8 cellular contexts compared by ENCODE assay signal in genomic region chr11:108222686-108223448, GRCh38. TPM values are rescaled to one million over a fixed set of nuclear protein-coding genes. Genes with fewer than 3 reads are reported as not detected.
DNase-seq lines count a peak whose midpoint lies in the region; TF ChIP-seq lines count a peak whose summit lies in the region.

A gene with protein sequence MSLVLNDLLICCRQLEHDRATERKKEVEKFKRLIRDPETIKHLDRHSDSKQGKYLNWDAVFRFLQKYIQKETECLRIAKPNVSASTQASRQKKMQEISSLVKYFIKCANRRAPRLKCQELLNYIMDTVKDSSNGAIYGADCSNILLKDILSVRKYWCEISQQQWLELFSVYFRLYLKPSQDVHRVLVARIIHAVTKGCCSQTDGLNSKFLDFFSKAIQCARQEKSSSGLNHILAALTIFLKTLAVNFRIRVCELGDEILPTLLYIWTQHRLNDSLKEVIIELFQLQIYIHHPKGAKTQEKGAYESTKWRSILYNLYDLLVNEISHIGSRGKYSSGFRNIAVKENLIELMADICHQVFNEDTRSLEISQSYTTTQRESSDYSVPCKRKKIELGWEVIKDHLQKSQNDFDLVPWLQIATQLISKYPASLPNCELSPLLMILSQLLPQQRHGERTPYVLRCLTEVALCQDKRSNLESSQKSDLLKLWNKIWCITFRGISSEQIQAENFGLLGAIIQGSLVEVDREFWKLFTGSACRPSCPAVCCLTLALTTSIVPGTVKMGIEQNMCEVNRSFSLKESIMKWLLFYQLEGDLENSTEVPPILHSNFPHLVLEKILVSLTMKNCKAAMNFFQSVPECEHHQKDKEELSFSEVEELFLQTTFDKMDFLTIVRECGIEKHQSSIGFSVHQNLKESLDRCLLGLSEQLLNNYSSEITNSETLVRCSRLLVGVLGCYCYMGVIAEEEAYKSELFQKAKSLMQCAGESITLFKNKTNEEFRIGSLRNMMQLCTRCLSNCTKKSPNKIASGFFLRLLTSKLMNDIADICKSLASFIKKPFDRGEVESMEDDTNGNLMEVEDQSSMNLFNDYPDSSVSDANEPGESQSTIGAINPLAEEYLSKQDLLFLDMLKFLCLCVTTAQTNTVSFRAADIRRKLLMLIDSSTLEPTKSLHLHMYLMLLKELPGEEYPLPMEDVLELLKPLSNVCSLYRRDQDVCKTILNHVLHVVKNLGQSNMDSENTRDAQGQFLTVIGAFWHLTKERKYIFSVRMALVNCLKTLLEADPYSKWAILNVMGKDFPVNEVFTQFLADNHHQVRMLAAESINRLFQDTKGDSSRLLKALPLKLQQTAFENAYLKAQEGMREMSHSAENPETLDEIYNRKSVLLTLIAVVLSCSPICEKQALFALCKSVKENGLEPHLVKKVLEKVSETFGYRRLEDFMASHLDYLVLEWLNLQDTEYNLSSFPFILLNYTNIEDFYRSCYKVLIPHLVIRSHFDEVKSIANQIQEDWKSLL (N-terminal part only) (plus strand): TSS chr11:108223067. CDS start chr11:108227625, 4,558 bp downstream.

- no peaks in the 10 kb centered on the region for H3K36me3 ChIP-seq in endocrine pancreas (ENCODE audit: control insufficient read depth, insufficient read depth, low read length)
- H3K36me3 ChIP-seq in mesendoderm (ENCODE audit: control insufficient read depth, insufficient read depth, low read length) = no peaks in the 10 kb centered on the region

- H3K9me3 ChIP-seq in endocrine pancreas (ENCODE audit: control insufficient read depth, low read length) = no peaks in the 10 kb centered on the region

- H3K9ac ChIP-seq in endocrine pancreas (ENCODE audit: control insufficient read depth, insufficient read depth, low read length) (peak within 1 kb of the TSS; percentile 99), mesendoderm (ENCODE audit: low read length) (peak within 1 kb of the TSS; percentile 97)

- peak within 1 kb of the TSS; percentile 63 for H3K18ac ChIP-seq in mesendoderm (ENCODE audit: low read length)

- H2BK120ac ChIP-seq in mesendoderm (ENCODE audit: low read depth, low read length) = no peak within 1 kb of the TSS

- peaks cover 10% of the 10 kb centered on the region for H3K79me1 ChIP-seq in mesendoderm (ENCODE audit: low read length)

- H3K4ac ChIP-seq in mesendoderm (ENCODE audit: low read depth, low read length) = peak within 1 kb of the TSS; percentile 47

- peak within 1 kb of the TSS; percentile 96 for H2BK5ac ChIP-seq in mesendoderm (ENCODE audit: low read length)

- peak within 1 kb of the TSS; percentile 50 for H4K5ac ChIP-seq in mesendoderm (ENCODE audit: low read length)

- H3K27me3 ChIP-seq in endocrine pancreas (ENCODE audit: control insufficient read depth, insufficient read depth, low read length) = no peaks in the 10 kb centered on the region
- no peaks in the 10 kb centered on the region for H3K27me3 ChIP-seq in mesendoderm (ENCODE audit: insufficient read depth, low read length, poor library complexity)

- peak within 1 kb of the TSS; percentile 1 for H3K23ac ChIP-seq in mesendoderm (ENCODE audit: low read length)

- no peak within 1 kb of the TSS for H2BK15ac ChIP-seq in mesendoderm (replicated peaks; ENCODE audit: low read depth)

- TF ChIP-seq CTCF in GM20000 (IDR thresholded peaks at IDR 0.05; ENCODE audit: extremely low read depth, missing control alignments) = peak; percentile 84

- H3K27ac ChIP-seq in mesendoderm (ENCODE audit: low read depth, low read length) = peak within 1 kb of the TSS; percentile 97

- CTCF ChIA-PET in activated CD8-positive, alpha-beta memory T cell treated with anti-CD3 and anti-CD28 coated beads for 36 hours (lab: Charles Lee) = interaction anchor here (0.5 to 2.1 kb wide), 10 partner anchors 11 to 441 kb away, joined by 3 to 14 read pairs (median 4); no protein-coding TSS in a partner anchor

- no peak within 1 kb of the TSS for H4K8ac ChIP-seq in mesendoderm (ENCODE audit: low read depth, low read length)

- peaks cover 29% of the 10 kb centered on the region for H3K4me1 ChIP-seq in endocrine pancreas (ENCODE audit: control insufficient read depth, insufficient read depth, low read length)
- H3K4me1 ChIP-seq in mesendoderm (ENCODE audit: control insufficient read depth, low read depth, low read length) = peaks cover 11% of the 10 kb centered on the region

- H3K4me2 ChIP-seq in mesendoderm (ENCODE audit: low read length) = peak within 1 kb of the TSS; percentile 85

- peak within 1 kb of the TSS; percentile 40 for H2AK5ac ChIP-seq in mesendoderm (ENCODE audit: low read length)

- peak within 1 kb of the TSS; percentile 99 for H3K56ac ChIP-seq in mesendoderm (ENCODE audit: low read length)

- POLR2A ChIA-PET in activated CD8-positive, alpha-beta memory T cell treated with anti-CD3 and anti-CD28 coated beads for 36 hours (lab: Charles Lee) = interaction anchor here (0.8 to 2.7 kb wide), 6 partner anchors 13 to 214 kb away, joined by 3 to 15 read pairs (median 4); partner anchors contain the start of gene CUL5

- no CpG with 5 or more reads among the region's 64 CpGs for WGBS in mesendoderm (ENCODE audit: extremely low coverage, insufficient coverage, low lambda C conversion rate)

- H3K4me3 ChIP-seq in endocrine pancreas (ENCODE audit: control insufficient read depth, insufficient read depth, low read length) (peak within 1 kb of the TSS; percentile 97), mesendoderm (ENCODE audit: low read length) (peak within 1 kb of the TSS; percentile 77)

- peaks cover 59% of the 10 kb centered on the region for H3K79me2 ChIP-seq in mesendoderm (ENCODE audit: control insufficient read depth, insufficient read depth, low read length)

- DNase-seq in COR-L47 (lab: John Stamatoyannopoulos, UW) (peak; percentile 99), GM20000 (ENCODE audit: low spot score) (peak; percentile 89), HT-29 (ENCODE audit: low spot score) (peak; percentile 100), mesendoderm (peak; percentile 99)
- peak; percentile 99 for DNase-seq in NK-92 treated with Interleukin-12 subunit alpha and Interleukin-12 subunit beta, amount 100 ng/mL, for 24 hours (lab: John Stamatoyannopoulos, UW)
- DNase-seq in stimulated activated CD8-positive, alpha-beta memory T cell treated with anti-CD3 and anti-CD28 coated beads, Interleukin-15, amount 100 ng/mL, for 1 hour (ENCODE audit: low read depth) = peak; percentile 97

RNA-seq across cellular contexts. Expression of the gene that starts here (rescaled TPM):
- 16.6 and 26.1 TPM in 2 replicates for total RNA-seq in HT-29 (2014; rRNA removed; shearing (Covaris generic))
- 10 to 100 TPM; 45.6 to 50.1 TPM for total RNA-seq in activated CD8-positive, alpha-beta memory T cell treated with anti-CD3 and anti-CD28 coated beads for 36 hours
- 14.5 TPM for polyA plus RNA-seq in mesendoderm (2013, experiment 1 of 2)
- 15.3 TPM for polyA plus RNA-seq in mesendoderm (2013, experiment 2 of 2)

Comparison
In these comparisons a context has a peak if more than half of its experiments do, and no peak if none do; other contexts are left out.
1. Peak in every context shown above with its lines: DNase-seq, H3K4me3 ChIP-seq and H3K27ac ChIP-seq.